In the genomic region with DNA sequence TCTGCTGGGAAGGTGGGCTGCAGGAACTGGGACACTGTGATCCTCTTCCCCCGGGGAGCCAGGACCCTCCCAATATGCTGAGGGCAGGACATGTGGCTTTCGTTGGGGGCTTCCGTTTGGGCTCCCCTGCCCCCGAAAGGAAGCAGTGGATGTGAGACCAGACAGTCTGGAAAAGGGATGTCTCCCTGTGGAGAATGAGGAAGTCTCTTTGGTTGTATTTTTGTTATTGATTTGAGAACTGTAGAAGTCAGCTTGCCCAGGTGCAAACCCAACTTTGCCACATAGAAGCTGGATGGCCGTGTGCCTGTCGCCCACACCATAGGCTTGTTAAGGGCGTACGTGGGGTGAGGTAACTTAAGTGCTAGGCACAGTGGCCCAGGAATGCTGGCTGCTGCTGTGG, we compare ENCODE assay signal across 1 cellular context.
TF ChIP-seq lines count a peak whose summit lies in the region.

No MANE protein-coding gene starts in this region.

TF ChIP-seq in WTC11, 78 proteins besides CTCF, POLR2A, EP300 and RAD21 (continued from another document):
- TF ChIP-seq, protein P1, sequence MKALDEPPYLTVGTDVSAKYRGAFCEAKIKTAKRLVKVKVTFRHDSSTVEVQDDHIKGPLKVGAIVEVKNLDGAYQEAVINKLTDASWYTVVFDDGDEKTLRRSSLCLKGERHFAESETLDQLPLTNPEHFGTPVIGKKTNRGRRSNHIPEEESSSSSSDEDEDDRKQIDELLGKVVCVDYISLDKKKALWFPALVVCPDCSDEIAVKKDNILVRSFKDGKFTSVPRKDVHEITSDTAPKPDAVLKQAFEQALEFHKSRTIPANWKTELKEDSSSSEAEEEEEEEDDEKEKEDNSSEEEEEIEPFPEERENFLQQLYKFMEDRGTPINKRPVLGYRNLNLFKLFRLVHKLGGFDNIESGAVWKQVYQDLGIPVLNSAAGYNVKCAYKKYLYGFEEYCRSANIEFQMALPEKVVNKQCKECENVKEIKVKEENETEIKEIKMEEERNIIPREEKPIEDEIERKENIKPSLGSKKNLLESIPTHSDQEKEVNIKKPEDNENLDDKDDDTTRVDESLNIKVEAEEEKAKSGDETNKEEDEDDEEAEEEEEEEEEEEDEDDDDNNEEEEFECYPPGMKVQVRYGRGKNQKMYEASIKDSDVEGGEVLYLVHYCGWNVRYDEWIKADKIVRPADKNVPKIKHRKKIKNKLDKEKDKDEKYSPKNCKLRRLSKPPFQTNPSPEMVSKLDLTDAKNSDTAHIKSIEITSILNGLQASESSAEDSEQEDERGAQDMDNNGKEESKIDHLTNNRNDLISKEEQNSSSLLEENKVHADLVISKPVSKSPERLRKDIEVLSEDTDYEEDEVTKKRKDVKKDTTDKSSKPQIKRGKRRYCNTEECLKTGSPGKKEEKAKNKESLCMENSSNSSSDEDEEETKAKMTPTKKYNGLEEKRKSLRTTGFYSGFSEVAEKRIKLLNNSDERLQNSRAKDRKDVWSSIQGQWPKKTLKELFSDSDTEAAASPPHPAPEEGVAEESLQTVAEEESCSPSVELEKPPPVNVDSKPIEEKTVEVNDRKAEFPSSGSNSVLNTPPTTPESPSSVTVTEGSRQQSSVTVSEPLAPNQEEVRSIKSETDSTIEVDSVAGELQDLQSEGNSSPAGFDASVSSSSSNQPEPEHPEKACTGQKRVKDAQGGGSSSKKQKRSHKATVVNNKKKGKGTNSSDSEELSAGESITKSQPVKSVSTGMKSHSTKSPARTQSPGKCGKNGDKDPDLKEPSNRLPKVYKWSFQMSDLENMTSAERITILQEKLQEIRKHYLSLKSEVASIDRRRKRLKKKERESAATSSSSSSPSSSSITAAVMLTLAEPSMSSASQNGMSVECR (CRISPR knock-in tag; IDR thresholded peaks at IDR 0.05; ENCODE audit: borderline replicate concordance) = no peak
